In genomic region chr1:22788298-22788697, GRCh38 we compare ENCODE assay signal across 23 cellular contexts.
DNase-seq lines count a peak whose midpoint lies in the region; ATAC-seq and TF ChIP-seq lines count a peak whose summit lies in the region.
"Had no signal": no experiment of that assay in that cellular context is flagged by ENCODE, and none has a peak within 500 bp of the region (broad histone marks: within the 10 kb centered on the region; RNA-seq: fewer than 3 reads in every experiment).

No MANE protein-coding gene starts in this region.

- 57 to 77% methylated on average over 2 of the region's 2 CpGs for WGBS in heart right ventricle, 2 donors

- no peaks in the 10 kb centered on the region for H3K9me3 ChIP-seq in heart right ventricle
- H3K9me3 ChIP-seq: BLaER1 treated with 17β-estradiol and CSF1 and Interleukin-3, amounts not matched to agents 10 nM and 100 nM; Caco-2; uterus had no signal

- H3K36me3 ChIP-seq in heart right ventricle: peaks cover 0 to 3% (median 0%) of the 10 kb centered on the region in 9 donors
- H3K36me3 ChIP-seq: uterus had no signal

- intact Hi-C loops in heart right ventricle (cut with DNase I): no loop called here

- no peak for TF ChIP-seq CTCF in heart right ventricle (IDR thresholded peaks at IDR 0.05)
- no peak for TF ChIP-seq CTCF in nephron progenitor cell (IDR thresholded peaks at IDR 0.05)
- TF ChIP-seq CTCF in endothelial cell (IDR thresholded peaks at IDR 0.05; ENCODE audit: unreplicated experiment): no peak

- H3K27me3 ChIP-seq in heart right ventricle: peaks cover 0 to 14% (median 0%) of the 10 kb centered on the region in 7 donors
- H3K27me3 ChIP-seq: BLaER1 treated with 17β-estradiol and CSF1 and Interleukin-3, amounts not matched to agents 10 nM and 100 nM; uterus had no signal

- H3K9me3 Mint-ChIP-seq in nephron progenitor cell: no peaks in the 10 kb centered on the region
- H3K9me3 Mint-ChIP-seq in stimulated activated naive CD8-positive, alpha-beta T cell treated with anti-CD3 and anti-CD28 coated beads, Interleukin-15, amount 100 ng/mL, for 72 hours: no peaks in the 10 kb centered on the region
- H3K9me3 Mint-ChIP-seq in endothelial cell (ENCODE audit: unreplicated experiment): no peaks in the 10 kb centered on the region
- H3K9me3 Mint-ChIP-seq: naive B cell had no signal

- H3K4me3 Mint-ChIP-seq in nephron progenitor cell (no peak overlapping the region), endothelial cell (ENCODE audit: unreplicated experiment) (no peak overlapping the region)
- no peak overlapping the region for H3K4me3 Mint-ChIP-seq in stimulated activated naive CD8-positive, alpha-beta T cell treated with anti-CD3 and anti-CD28 coated beads, Interleukin-15, amount 100 ng/mL, for 72 hours
- H3K4me3 Mint-ChIP-seq: naive B cell had no signal

- ATAC-seq in heart right ventricle (peak in 7 of 8 donors; percentile 49 to 77 (median 64)), HG02840 (IDR thresholded peaks at IDR 0.05; ENCODE audit: low FRiP score, unreplicated experiment) (no peak)
- ATAC-seq in stimulated activated naive CD8-positive, alpha-beta T cell treated with anti-CD3 and anti-CD28 coated beads, Interleukin-15, amount 100 ng/mL, for 72 hours: no peak
- ATAC-seq: GM12878, HepG2 had no signal

- no peak overlapping the region for H3K27ac ChIP-seq in heart right ventricle
- H3K27ac ChIP-seq: BLaER1 treated with 17β-estradiol and CSF1 and Interleukin-3, amounts not matched to agents 10 nM and 100 nM; uterus had no signal

- H3K4me1 Mint-ChIP-seq in nephron progenitor cell (peaks cover 49% of the 10 kb centered on the region), endothelial cell (ENCODE audit: unreplicated experiment) (no peaks in the 10 kb centered on the region)
- no peaks in the 10 kb centered on the region for H3K4me1 Mint-ChIP-seq in stimulated activated naive CD8-positive, alpha-beta T cell treated with anti-CD3 and anti-CD28 coated beads, Interleukin-15, amount 100 ng/mL, for 72 hours
- H3K4me1 Mint-ChIP-seq: naive B cell had no signal

- H3K36me3 Mint-ChIP-seq in nephron progenitor cell (ENCODE audit: low read depth): no peaks in the 10 kb centered on the region
- H3K36me3 Mint-ChIP-seq in endothelial cell (ENCODE audit: low read depth, unreplicated experiment): no peaks in the 10 kb centered on the region
- H3K36me3 Mint-ChIP-seq: naive B cell had no signal

- DNase-seq in NCI-H69 (lab: John Stamatoyannopoulos, UW): peak; percentile 57
- peak; percentile 19 for DNase-seq in amniotic epithelial cell (ENCODE audit: low read depth)
- no peak for DNase-seq in heart right ventricle
- peak; percentile 30 for DNase-seq in nephron progenitor cell
- no peak for DNase-seq in stimulated activated CD4-positive, alpha-beta T cell treated with anti-CD3 and anti-CD28 coated beads, Interleukin-12 subunit alpha, Interleukin-12 subunit beta, amount 100 ng/mL, for 4 hours
- no peak for DNase-seq in stimulated activated naive CD8-positive, alpha-beta T cell treated with anti-CD3 and anti-CD28 coated beads, Interleukin-15, amount 100 ng/mL, for 72 hours
- no peak for DNase-seq in endothelial cell (ENCODE audit: low spot score)
- DNase-seq: activated CD4-positive, alpha-beta T cell treated with anti-CD3 and anti-CD28 coated beads for 1 hour; activated gamma-delta T cell; Caco-2; cortex of kidney; mesendoderm; naive B cell; NCI-H187 treated with DMSO at 0.1 percent for 48 hours; NCI-H748 treated with DMSO at 0.1 percent for 48 hours; OCI-M1; substantia nigra; uterus had no signal

- H3K27ac Mint-ChIP-seq in nephron progenitor cell: no peak overlapping the region
- H3K27ac Mint-ChIP-seq in stimulated activated naive CD8-positive, alpha-beta T cell treated with anti-CD3 and anti-CD28 coated beads, Interleukin-15, amount 100 ng/mL, for 72 hours: no peak overlapping the region
- no peak overlapping the region for H3K27ac Mint-ChIP-seq in endothelial cell (ENCODE audit: unreplicated experiment)

- peaks cover 4% of the 10 kb centered on the region for H3K27me3 Mint-ChIP-seq in nephron progenitor cell (ENCODE audit: low read depth, poor library complexity)
- no peaks in the 10 kb centered on the region for H3K27me3 Mint-ChIP-seq in stimulated activated naive CD8-positive, alpha-beta T cell treated with anti-CD3 and anti-CD28 coated beads, Interleukin-15, amount 100 ng/mL, for 72 hours
- H3K27me3 Mint-ChIP-seq in endothelial cell (ENCODE audit: unreplicated experiment): peaks cover 8% of the 10 kb centered on the region

- no peak overlapping the region for H3K4me3 ChIP-seq in heart right ventricle
- H3K4me3 ChIP-seq: BLaER1 treated with 17β-estradiol and CSF1 and Interleukin-3, amounts not matched to agents 10 nM and 100 nM; GM12878; smooth muscle cell; uterus had no signal

- H3K4me1 ChIP-seq in heart right ventricle: peaks cover 0 to 20% (median 0%) of the 10 kb centered on the region in 9 donors
- H3K4me1 ChIP-seq: BLaER1 treated with 17β-estradiol and CSF1 and Interleukin-3, amounts not matched to agents 10 nM and 100 nM; uterus had no signal

Comparison
In these comparisons a context has a peak if more than half of its experiments do, and no peak if none do; other contexts are left out.
1. DNase-seq: peak in NCI-H69 (single experiment), amniotic epithelial cell (single experiment) and nephron progenitor cell (single experiment); none in heart right ventricle (0 of 2), stimulated activated CD4-positive, alpha-beta T cell treated with anti-CD3 and anti-CD28 coated beads, Interleukin-12 subunit alpha, Interleukin-12 subunit beta, amount 100 ng/mL, for 4 hours (single experiment), stimulated activated naive CD8-positive, alpha-beta T cell treated with anti-CD3 and anti-CD28 coated beads, Interleukin-15, amount 100 ng/mL, for 72 hours (0 of 2) and endothelial cell (single experiment).
2. ATAC-seq: peak in heart right ventricle (7 of 8); none in HG02840 (single experiment) and stimulated activated naive CD8-positive, alpha-beta T cell treated with anti-CD3 and anti-CD28 coated beads, Interleukin-15, amount 100 ng/mL, for 72 hours (single experiment).